2 cellular contexts compared by ENCODE assay signal in genomic region chr2:232488721-232489300, GRCh38.
A peak's percentile ranks its signal among the peaks of the same experiment; 100 is the strongest.
TF ChIP-seq lines count a peak whose summit lies in the region.

No MANE protein-coding gene starts in this region.

TF ChIP-seq in GM23338, 12 proteins besides CTCF, POLR2A, EP300 and RAD21:
- TF ChIP-seq, protein P1, sequence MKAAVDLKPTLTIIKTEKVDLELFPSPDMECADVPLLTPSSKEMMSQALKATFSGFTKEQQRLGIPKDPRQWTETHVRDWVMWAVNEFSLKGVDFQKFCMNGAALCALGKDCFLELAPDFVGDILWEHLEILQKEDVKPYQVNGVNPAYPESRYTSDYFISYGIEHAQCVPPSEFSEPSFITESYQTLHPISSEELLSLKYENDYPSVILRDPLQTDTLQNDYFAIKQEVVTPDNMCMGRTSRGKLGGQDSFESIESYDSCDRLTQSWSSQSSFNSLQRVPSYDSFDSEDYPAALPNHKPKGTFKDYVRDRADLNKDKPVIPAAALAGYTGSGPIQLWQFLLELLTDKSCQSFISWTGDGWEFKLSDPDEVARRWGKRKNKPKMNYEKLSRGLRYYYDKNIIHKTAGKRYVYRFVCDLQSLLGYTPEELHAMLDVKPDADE (IDR thresholded peaks at IDR 0.05) = no peak
- TF ChIP-seq EZH2 (IDR thresholded peaks at IDR 0.05; ENCODE audit: low read depth, unreplicated experiment) (peak; percentile 27), ZNF462 (CRISPR knock-in tag; IDR thresholded peaks at IDR 0.05) (no peak)

TF ChIP-seq in H1, 55 proteins besides CTCF, POLR2A, EP300 and RAD21:
- no peak for TF ChIP-seq BACH1 (IDR thresholded peaks at IDR 0.05; ENCODE audit: low read length)
- no peak for TF ChIP-seq TCF12 (IDR thresholded peaks at IDR 0.05; ENCODE audit: low read depth, low read length)
- TF ChIP-seq E2F6 (IDR thresholded peaks at IDR 0.05) = no peak
- no peak for TF ChIP-seq SUZ12 (IDR thresholded peaks at IDR 0.05; ENCODE audit: low read length)
- no peak for TF ChIP-seq RXRA (IDR thresholded peaks at IDR 0.05; ENCODE audit: insufficient read depth, low read depth, low read length)
